In the genomic region with DNA sequence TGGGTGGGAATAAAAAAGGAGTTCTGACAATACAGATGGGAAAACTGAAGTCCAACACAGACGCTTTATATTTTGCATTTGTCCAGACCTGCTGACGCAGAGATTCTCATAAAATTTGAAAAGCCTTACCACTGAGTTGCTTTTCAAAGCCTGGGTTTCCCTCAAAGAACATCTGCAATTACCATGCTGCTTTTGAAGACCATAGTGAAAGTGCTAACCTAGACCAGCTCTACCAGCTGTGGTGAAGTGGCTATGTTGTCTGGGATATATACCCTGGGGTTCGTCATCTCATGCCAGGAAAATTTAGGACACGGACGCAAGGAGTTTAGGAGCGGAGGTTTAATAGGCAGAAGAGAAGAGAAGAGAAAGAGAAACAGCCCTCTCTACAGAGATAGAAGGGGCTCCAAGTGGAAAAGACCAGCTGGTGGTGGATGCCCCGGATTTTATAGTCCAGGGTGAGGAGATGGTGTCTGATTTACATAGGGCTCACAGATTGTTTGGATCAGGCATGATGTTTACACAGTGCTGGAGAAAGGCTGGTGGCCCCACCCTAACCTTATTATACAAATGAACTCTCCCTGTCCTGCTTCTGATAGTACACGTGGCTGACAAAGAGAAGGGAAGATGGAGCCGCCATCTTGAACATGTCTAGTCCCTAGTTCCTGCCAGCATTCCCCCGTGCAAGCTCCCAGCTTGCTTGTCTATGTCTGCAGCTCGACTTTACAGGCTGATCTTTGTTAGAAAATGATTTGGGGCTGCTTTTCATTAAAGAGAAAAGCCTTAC, we compare ENCODE assay signal across 2 cellular contexts.
TF ChIP-seq lines count a peak whose summit lies in the region.

No MANE protein-coding gene starts in this region.

TF ChIP-seq in HepG2, 621 proteins besides CTCF, POLR2A, EP300 and RAD21:
- TF ChIP-seq ZNF121 (CRISPR knock-in tag; IDR thresholded peaks at IDR 0.05) (no peak), ZNF766 (CRISPR knock-in tag; IDR thresholded peaks at IDR 0.05; ENCODE audit: borderline replicate concordance) (no peak), ZNF24 (IDR thresholded peaks at IDR 0.05) (no peak), ATF7 (IDR thresholded peaks at IDR 0.05) (no peak), ATF7 (CRISPR knock-in tag; IDR thresholded peaks at IDR 0.05) (no peak), PTBP1 (IDR thresholded peaks at IDR 0.05; ENCODE audit: low read depth, low read length, poor library complexity, severe bottlenecking) (no peak), KAT8 (CRISPR knock-in tag; IDR thresholded peaks at IDR 0.05) (no peak), BORCS8-MEF2B (CRISPR knock-in tag; IDR thresholded peaks at IDR 0.05) (no peak), ZNF230 (CRISPR knock-in tag; IDR thresholded peaks at IDR 0.05) (no peak), FOXP1 (IDR thresholded peaks at IDR 0.05) (no peak), FOXP1 (CRISPR knock-in tag; IDR thresholded peaks at IDR 0.05) (no peak), ZIK1 (CRISPR knock-in tag; IDR thresholded peaks at IDR 0.05; ENCODE audit: borderline replicate concordance, low read depth) (no peak)
TF ChIP-seq in HepG2: peak in this region for 0.

TF ChIP-seq in K562, 482 proteins besides CTCF, POLR2A, EP300 and RAD21 (continues in another document):
- TF ChIP-seq RB1 (IDR thresholded peaks at IDR 0.05; ENCODE audit: low read depth) (no peak), MCM2 (IDR thresholded peaks at IDR 0.05; ENCODE audit: low read depth) (no peak), ZNF143 (CRISPR knock-in tag; IDR thresholded peaks at IDR 0.05) (no peak), WHSC1 (IDR thresholded peaks at IDR 0.05; ENCODE audit: low read length) (no peak), ZNF253 (CRISPR knock-in tag; conservative IDR thresholded peaks at IDR 0.05) (no peak), FOSL1 (tag; conservative IDR thresholded peaks at IDR 0.05) (no peak), SREBF2 (CRISPR knock-in tag; IDR thresholded peaks at IDR 0.05) (no peak), ZFP1 (CRISPR knock-in tag; IDR thresholded peaks at IDR 0.05) (no peak), ZNF699 (CRISPR knock-in tag; IDR thresholded peaks at IDR 0.05; ENCODE audit: insufficient replicate concordance) (no peak), DIDO1 (tag; IDR thresholded peaks at IDR 0.05; ENCODE audit: low read depth) (no peak), RBM22 (IDR thresholded peaks at IDR 0.05; ENCODE audit: low read depth, low read length, poor library complexity, severe bottlenecking) (no peak), ZNF79 (CRISPR knock-in tag; IDR thresholded peaks at IDR 0.05; ENCODE audit: low read depth) (no peak), MXI1 (IDR thresholded peaks at IDR 0.05; ENCODE audit: low read depth, low read length) (no peak), DMBX1 (CRISPR knock-in tag; IDR thresholded peaks at IDR 0.05; ENCODE audit: borderline replicate concordance) (peak; percentile 22; the same call in 1 of the 2 replicates), ZNF408 (CRISPR knock-in tag; IDR thresholded peaks at IDR 0.05; ENCODE audit: low read depth) (no peak), MYC (IDR thresholded peaks at IDR 0.05; ENCODE audit: low read depth, low read length) (peak; percentile 53; the same call in 1 of the 2 replicates), MYC (CRISPR knock-in tag; IDR thresholded peaks at IDR 0.05; ENCODE audit: borderline replicate concordance, low read depth) (no peak), CXXC5 (CRISPR knock-in tag; IDR thresholded peaks at IDR 0.05) (0 out of 2 replicates have a peak, but pooled peaks have one; percentile 18), MAFG (tag; conservative IDR thresholded peaks at IDR 0.05) (no peak), BRCA1 (IDR thresholded peaks at IDR 0.05) (no peak), BRCA1 (CRISPR knock-in tag; IDR thresholded peaks at IDR 0.05) (no peak), MTA1 (IDR thresholded peaks at IDR 0.05; ENCODE audit: borderline replicate concordance) (no peak), NUFIP1 (IDR thresholded peaks at IDR 0.05; ENCODE audit: partially characterized antibody) (no peak), BRD4 (IDR thresholded peaks at IDR 0.05) (no peak), PCBP2 (IDR thresholded peaks at IDR 0.05; ENCODE audit: low read depth, low read length, poor library complexity, severe bottlenecking) (no peak), NCOA4 (IDR thresholded peaks at IDR 0.05; ENCODE audit: partially characterized antibody) (no peak), BRD9 (IDR thresholded peaks at IDR 0.05; ENCODE audit: low read depth, partially characterized antibody) (no peak), ZBTB1 (CRISPR knock-in tag; IDR thresholded peaks at IDR 0.05; ENCODE audit: borderline replicate concordance, low read depth) (no peak), BCOR (IDR thresholded peaks at IDR 0.05) (no peak), TRIM24 (IDR thresholded peaks at IDR 0.05) (no peak), XRCC5 (IDR thresholded peaks at IDR 0.05; ENCODE audit: low read depth, low read length) (no peak), BMI1 (IDR thresholded peaks at IDR 0.05; ENCODE audit: low read length) (no peak), GATAD2B (IDR thresholded peaks at IDR 0.05; ENCODE audit: borderline replicate concordance) (no peak), HNRNPH1 (optimal IDR thresholded peaks at IDR 0.05; ENCODE audit: low read depth, low read length) (no peak), KDM2B (CRISPR knock-in tag; IDR thresholded peaks at IDR 0.05) (no peak), BACH1 (tag; IDR thresholded peaks at IDR 0.05) (no peak), ZNF217 (CRISPR knock-in tag; IDR thresholded peaks at IDR 0.05) (no peak), TRIM28 (IDR thresholded peaks at IDR 0.05) (no peak), PRMT5 (CRISPR knock-in tag; IDR thresholded peaks at IDR 0.05) (no peak), LCOR (CRISPR knock-in tag; IDR thresholded peaks at IDR 0.05) (no peak), ATF1 (CRISPR knock-in tag; IDR thresholded peaks at IDR 0.05) (no peak), ATF1 (tag; IDR thresholded peaks at IDR 0.05) (no peak), NFE2 (IDR thresholded peaks at IDR 0.05; ENCODE audit: low read depth) (no peak), FOXK2 (conservative IDR thresholded peaks at IDR 0.05 in 1 of 2, IDR thresholded peaks at IDR 0.05 in 1 of 2; ENCODE audit: low read depth in 2 of 2) (no peak), GATA2 (CRISPR knock-in tag; IDR thresholded peaks at IDR 0.05) (no peak)
- TF ChIP-seq, protein P1, sequence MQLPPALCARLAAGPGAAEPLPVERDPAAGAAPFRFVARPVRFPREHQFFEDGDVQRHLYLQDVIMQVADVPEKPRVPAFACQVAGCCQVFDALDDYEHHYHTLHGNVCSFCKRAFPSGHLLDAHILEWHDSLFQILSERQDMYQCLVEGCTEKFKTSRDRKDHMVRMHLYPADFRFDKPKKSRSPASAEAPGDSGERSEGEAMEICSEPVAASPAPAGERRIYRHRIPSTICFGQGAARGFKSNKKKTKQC (CRISPR knock-in tag; IDR thresholded peaks at IDR 0.05) = no peak
- TF ChIP-seq, protein P2, sequence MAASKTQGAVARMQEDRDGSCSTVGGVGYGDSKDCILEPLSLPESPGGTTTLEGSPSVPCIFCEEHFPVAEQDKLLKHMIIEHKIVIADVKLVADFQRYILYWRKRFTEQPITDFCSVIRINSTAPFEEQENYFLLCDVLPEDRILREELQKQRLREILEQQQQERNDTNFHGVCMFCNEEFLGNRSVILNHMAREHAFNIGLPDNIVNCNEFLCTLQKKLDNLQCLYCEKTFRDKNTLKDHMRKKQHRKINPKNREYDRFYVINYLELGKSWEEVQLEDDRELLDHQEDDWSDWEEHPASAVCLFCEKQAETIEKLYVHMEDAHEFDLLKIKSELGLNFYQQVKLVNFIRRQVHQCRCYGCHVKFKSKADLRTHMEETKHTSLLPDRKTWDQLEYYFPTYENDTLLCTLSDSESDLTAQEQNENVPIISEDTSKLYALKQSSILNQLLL (CRISPR knock-in tag; IDR thresholded peaks at IDR 0.05; ENCODE audit: borderline replicate concordance) = no peak
- TF ChIP-seq, protein P3, sequence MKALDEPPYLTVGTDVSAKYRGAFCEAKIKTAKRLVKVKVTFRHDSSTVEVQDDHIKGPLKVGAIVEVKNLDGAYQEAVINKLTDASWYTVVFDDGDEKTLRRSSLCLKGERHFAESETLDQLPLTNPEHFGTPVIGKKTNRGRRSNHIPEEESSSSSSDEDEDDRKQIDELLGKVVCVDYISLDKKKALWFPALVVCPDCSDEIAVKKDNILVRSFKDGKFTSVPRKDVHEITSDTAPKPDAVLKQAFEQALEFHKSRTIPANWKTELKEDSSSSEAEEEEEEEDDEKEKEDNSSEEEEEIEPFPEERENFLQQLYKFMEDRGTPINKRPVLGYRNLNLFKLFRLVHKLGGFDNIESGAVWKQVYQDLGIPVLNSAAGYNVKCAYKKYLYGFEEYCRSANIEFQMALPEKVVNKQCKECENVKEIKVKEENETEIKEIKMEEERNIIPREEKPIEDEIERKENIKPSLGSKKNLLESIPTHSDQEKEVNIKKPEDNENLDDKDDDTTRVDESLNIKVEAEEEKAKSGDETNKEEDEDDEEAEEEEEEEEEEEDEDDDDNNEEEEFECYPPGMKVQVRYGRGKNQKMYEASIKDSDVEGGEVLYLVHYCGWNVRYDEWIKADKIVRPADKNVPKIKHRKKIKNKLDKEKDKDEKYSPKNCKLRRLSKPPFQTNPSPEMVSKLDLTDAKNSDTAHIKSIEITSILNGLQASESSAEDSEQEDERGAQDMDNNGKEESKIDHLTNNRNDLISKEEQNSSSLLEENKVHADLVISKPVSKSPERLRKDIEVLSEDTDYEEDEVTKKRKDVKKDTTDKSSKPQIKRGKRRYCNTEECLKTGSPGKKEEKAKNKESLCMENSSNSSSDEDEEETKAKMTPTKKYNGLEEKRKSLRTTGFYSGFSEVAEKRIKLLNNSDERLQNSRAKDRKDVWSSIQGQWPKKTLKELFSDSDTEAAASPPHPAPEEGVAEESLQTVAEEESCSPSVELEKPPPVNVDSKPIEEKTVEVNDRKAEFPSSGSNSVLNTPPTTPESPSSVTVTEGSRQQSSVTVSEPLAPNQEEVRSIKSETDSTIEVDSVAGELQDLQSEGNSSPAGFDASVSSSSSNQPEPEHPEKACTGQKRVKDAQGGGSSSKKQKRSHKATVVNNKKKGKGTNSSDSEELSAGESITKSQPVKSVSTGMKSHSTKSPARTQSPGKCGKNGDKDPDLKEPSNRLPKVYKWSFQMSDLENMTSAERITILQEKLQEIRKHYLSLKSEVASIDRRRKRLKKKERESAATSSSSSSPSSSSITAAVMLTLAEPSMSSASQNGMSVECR (CRISPR knock-in tag; IDR thresholded peaks at IDR 0.05) = no peak
- TF ChIP-seq, protein P4, sequence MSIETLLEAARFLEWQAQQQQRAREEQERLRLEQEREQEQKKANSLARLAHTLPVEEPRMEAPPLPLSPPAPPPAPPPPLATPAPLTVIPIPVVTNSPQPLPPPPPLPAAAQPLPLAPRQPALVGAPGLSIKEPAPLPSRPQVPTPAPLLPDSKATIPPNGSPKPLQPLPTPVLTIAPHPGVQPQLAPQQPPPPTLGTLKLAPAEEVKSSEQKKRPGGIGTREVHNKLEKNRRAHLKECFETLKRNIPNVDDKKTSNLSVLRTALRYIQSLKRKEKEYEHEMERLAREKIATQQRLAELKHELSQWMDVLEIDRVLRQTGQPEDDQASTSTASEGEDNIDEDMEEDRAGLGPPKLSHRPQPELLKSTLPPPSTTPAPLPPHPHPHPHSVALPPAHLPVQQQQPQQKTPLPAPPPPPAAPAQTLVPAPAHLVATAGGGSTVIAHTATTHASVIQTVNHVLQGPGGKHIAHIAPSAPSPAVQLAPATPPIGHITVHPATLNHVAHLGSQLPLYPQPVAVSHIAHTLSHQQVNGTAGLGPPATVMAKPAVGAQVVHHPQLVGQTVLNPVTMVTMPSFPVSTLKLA (conservative IDR thresholded peaks at IDR 0.05) = peak in 1 of 2 experiments; percentile 34; a peak in 1 of 4 replicates
- TF ChIP-seq, protein P5, sequence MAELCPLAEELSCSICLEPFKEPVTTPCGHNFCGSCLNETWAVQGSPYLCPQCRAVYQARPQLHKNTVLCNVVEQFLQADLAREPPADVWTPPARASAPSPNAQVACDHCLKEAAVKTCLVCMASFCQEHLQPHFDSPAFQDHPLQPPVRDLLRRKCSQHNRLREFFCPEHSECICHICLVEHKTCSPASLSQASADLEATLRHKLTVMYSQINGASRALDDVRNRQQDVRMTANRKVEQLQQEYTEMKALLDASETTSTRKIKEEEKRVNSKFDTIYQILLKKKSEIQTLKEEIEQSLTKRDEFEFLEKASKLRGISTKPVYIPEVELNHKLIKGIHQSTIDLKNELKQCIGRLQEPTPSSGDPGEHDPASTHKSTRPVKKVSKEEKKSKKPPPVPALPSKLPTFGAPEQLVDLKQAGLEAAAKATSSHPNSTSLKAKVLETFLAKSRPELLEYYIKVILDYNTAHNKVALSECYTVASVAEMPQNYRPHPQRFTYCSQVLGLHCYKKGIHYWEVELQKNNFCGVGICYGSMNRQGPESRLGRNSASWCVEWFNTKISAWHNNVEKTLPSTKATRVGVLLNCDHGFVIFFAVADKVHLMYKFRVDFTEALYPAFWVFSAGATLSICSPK (IDR thresholded peaks at IDR 0.05; ENCODE audit: borderline replicate concordance) = no peak
- TF ChIP-seq, protein P6, sequence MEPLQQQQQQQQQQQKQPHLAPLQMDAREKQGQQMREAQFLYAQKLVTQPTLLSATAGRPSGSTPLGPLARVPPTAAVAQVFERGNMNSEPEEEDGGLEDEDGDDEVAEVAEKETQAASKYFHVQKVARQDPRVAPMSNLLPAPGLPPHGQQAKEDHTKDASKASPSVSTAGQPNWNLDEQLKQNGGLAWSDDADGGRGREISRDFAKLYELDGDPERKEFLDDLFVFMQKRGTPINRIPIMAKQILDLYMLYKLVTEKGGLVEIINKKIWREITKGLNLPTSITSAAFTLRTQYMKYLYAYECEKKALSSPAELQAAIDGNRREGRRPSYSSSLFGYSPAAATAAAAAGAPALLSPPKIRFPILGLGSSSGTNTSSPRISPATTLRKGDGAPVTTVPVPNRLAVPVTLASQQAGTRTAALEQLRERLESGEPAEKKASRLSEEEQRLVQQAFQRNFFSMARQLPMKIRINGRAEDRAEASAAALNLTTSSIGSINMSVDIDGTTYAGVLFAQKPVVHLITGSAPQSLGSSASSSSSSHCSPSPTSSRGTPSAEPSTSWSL (CRISPR knock-in tag; IDR thresholded peaks at IDR 0.05; ENCODE audit: borderline replicate concordance) = no peak
- TF ChIP-seq, protein P7, sequence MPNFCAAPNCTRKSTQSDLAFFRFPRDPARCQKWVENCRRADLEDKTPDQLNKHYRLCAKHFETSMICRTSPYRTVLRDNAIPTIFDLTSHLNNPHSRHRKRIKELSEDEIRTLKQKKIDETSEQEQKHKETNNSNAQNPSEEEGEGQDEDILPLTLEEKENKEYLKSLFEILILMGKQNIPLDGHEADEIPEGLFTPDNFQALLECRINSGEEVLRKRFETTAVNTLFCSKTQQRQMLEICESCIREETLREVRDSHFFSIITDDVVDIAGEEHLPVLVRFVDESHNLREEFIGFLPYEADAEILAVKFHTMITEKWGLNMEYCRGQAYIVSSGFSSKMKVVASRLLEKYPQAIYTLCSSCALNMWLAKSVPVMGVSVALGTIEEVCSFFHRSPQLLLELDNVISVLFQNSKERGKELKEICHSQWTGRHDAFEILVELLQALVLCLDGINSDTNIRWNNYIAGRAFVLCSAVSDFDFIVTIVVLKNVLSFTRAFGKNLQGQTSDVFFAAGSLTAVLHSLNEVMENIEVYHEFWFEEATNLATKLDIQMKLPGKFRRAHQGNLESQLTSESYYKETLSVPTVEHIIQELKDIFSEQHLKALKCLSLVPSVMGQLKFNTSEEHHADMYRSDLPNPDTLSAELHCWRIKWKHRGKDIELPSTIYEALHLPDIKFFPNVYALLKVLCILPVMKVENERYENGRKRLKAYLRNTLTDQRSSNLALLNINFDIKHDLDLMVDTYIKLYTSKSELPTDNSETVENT (CRISPR knock-in tag; IDR thresholded peaks at IDR 0.05) = no peak
- TF ChIP-seq, protein P8, sequence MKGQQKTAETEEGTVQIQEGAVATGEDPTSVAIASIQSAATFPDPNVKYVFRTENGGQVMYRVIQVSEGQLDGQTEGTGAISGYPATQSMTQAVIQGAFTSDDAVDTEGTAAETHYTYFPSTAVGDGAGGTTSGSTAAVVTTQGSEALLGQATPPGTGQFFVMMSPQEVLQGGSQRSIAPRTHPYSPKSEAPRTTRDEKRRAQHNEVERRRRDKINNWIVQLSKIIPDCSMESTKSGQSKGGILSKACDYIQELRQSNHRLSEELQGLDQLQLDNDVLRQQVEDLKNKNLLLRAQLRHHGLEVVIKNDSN (CRISPR knock-in tag; IDR thresholded peaks at IDR 0.05) = no peak
